Comparison of ENCODE assay signal across 8 cellular contexts in the genomic region with DNA sequence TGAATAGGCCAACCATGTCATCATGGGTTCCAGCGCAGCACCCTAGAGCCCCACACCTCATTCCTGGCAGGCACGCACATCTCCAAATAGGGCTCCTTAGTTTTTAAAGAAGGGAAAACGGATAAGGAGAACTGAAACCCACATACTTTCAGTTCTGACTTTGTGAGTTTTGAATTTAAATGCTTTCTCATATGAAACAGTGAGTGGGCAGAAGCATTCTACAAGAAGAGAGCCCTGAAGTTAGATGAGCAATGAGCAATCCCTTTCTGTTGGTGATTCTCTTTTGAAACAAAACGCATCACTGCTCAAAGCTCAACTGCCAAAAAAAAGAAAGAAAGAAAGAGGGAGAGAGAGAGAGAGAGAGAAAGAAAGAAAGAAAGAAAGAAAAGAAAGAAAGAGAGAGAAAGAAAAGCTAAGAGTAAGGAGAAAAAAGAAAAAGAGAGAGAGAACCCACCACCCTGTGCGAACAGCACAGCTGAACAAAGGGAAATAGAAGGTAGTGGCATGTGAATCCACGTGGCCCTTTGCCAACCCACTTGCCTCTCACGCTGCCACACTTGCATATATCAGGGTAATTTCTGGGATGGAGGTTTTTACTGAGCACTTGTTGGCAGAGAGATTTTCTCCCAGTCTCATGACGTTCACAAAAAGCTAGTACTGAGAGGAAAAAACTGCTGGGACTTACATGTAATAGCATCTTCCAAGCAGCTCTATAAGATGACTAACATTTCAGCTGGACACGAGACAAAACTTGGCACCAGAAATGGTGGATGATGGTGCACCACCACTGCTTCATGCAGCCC. TPM values are rescaled to one million over a fixed set of nuclear protein-coding genes. Genes with fewer than 3 reads are reported as not detected.
DNase-seq lines count a peak whose midpoint lies in the region; ATAC-seq, FAIRE-seq and TF ChIP-seq lines count a peak whose summit lies in the region.

No MANE protein-coding gene starts in this region.

- peak overlapping the region; percentile 97 for H3K27ac Mint-ChIP-seq in activated T-helper 17 cell treated with anti-CD3 and anti-CD28 coated beads, Interleukin-2, amount 50 U/mL, for 72 hours
- peak overlapping the region; percentile 93 for H3K27ac Mint-ChIP-seq in stimulated activated effector memory CD8-positive, alpha-beta T cell treated with anti-CD3 and anti-CD28 coated beads, Interleukin-12 subunit alpha, Interleukin-12 subunit beta, amount 100 ng/mL, for 72 hours
- no peak overlapping the region for H3K27ac Mint-ChIP-seq in type B pancreatic cell
- no peak overlapping the region for H3K27ac Mint-ChIP-seq in Calu3 (ENCODE audit: unreplicated experiment)

- H3K9me3 Mint-ChIP-seq in activated T-helper 17 cell treated with anti-CD3 and anti-CD28 coated beads, Interleukin-2, amount 50 U/mL, for 72 hours = no peaks in the 10 kb centered on the region
- no peaks in the 10 kb centered on the region for H3K9me3 Mint-ChIP-seq in stimulated activated effector memory CD8-positive, alpha-beta T cell treated with anti-CD3 and anti-CD28 coated beads, Interleukin-12 subunit alpha, Interleukin-12 subunit beta, amount 100 ng/mL, for 72 hours
- H3K9me3 Mint-ChIP-seq in type B pancreatic cell (peaks cover 4% of the 10 kb centered on the region), Calu3 (ENCODE audit: low read depth, unreplicated experiment) (no peaks in the 10 kb centered on the region)

- TF ChIP-seq EP300 in A549 (IDR thresholded peaks at IDR 0.05) = no peak

- intact Hi-C loops in Calu3 (cut with micrococcal nuclease; ENCODE audit: unreplicated experiment) = no loop called here

- no TSS peak for BruUV-seq in Calu3 (replicated peaks; lab: Mats Ljungman, UMichigan)

- H3K4me1 Mint-ChIP-seq in activated T-helper 17 cell treated with anti-CD3 and anti-CD28 coated beads, Interleukin-2, amount 50 U/mL, for 72 hours = peaks cover 30% of the 10 kb centered on the region
- H3K4me1 Mint-ChIP-seq in stimulated activated effector memory CD8-positive, alpha-beta T cell treated with anti-CD3 and anti-CD28 coated beads, Interleukin-12 subunit alpha, Interleukin-12 subunit beta, amount 100 ng/mL, for 72 hours = peaks cover 44% of the 10 kb centered on the region
- H3K4me1 Mint-ChIP-seq in type B pancreatic cell (ENCODE audit: unreplicated experiment) (peaks cover 6% of the 10 kb centered on the region), Calu3 (ENCODE audit: low read depth, unreplicated experiment) (peaks cover 39% of the 10 kb centered on the region)

- 74% methylated on average over 9 of the region's 9 CpGs for WGBS in A549 (ENCODE audit: missing lambda C conversion rate)

- no peaks in the 10 kb centered on the region for H3K9me3 ChIP-seq in A549

- TF ChIP-seq CTCF in A549 (IDR thresholded peaks at IDR 0.05) (no peak), type B pancreatic cell (conservative IDR thresholded peaks at IDR 0.05) (no peak), Calu3 (IDR thresholded peaks at IDR 0.05; ENCODE audit: unreplicated experiment) (no peak)

- FAIRE-seq in A549 (lab: Jason Lieb, UNC) = no peak

- 0 out of 3 replicates have a peak overlapping the region, but pooled peaks have one; percentile 10 for H3K4me2 ChIP-seq in A549

- POLR2A ChIA-PET in A549 (lab: Yijun Ruan, JAX) = no interaction called here

- no peak for TF ChIP-seq RAD21 in A549 (conservative IDR thresholded peaks at IDR 0.05 in 1 of 2, IDR thresholded peaks at IDR 0.05 in 1 of 2)

- peak overlapping the region; percentile 46 to 86; a peak in 5 of 6 replicates for H3K27ac ChIP-seq in A549

- H3K4me3 Mint-ChIP-seq in activated T-helper 17 cell treated with anti-CD3 and anti-CD28 coated beads, Interleukin-2, amount 50 U/mL, for 72 hours = peak overlapping the region; percentile 82
- peak overlapping the region; percentile 75 for H3K4me3 Mint-ChIP-seq in stimulated activated effector memory CD8-positive, alpha-beta T cell treated with anti-CD3 and anti-CD28 coated beads, Interleukin-12 subunit alpha, Interleukin-12 subunit beta, amount 100 ng/mL, for 72 hours
- H3K4me3 Mint-ChIP-seq in type B pancreatic cell (no peak overlapping the region), Calu3 (ENCODE audit: low read depth, unreplicated experiment) (no peak overlapping the region)

- peaks cover 77% of the 10 kb centered on the region for H3K4me1 ChIP-seq in A549

- DNase-seq in A549 (ENCODE audit: low read depth in 1 of 2, low spot score in 1 of 2) = no peak
- no peak for DNase-seq in stimulated activated effector memory CD8-positive, alpha-beta T cell treated with anti-CD3 and anti-CD28 coated beads, Interleukin-12 subunit alpha, Interleukin-12 subunit beta, amount 100 ng/mL, for 72 hours (ENCODE audit: low spot score in 2 of 2)
- DNase-seq in NCI-H524 (lab: John Stamatoyannopoulos, UW) = no peak
- no peak for DNase-seq in type B pancreatic cell (ENCODE audit: extremely low spot score, unreplicated experiment)
- no peak for DNase-seq in Calu3

- H3K27me3 Mint-ChIP-seq in activated T-helper 17 cell treated with anti-CD3 and anti-CD28 coated beads, Interleukin-2, amount 50 U/mL, for 72 hours = no peaks in the 10 kb centered on the region
- no peaks in the 10 kb centered on the region for H3K27me3 Mint-ChIP-seq in type B pancreatic cell
- no peaks in the 10 kb centered on the region for H3K27me3 Mint-ChIP-seq in Calu3 (ENCODE audit: unreplicated experiment)

- CTCF ChIA-PET in A549 (lab: Yijun Ruan, JAX) = interaction anchor here (0.5 kb wide), 1 partner anchor 107 kb away, joined by 3 read pairs; no protein-coding TSS in a partner anchor
- CTCF ChIA-PET in Calu3 (lab: Charles Lee) = no interaction called here

- ATAC-seq in A549 = no peak
- peak; percentile 46 for ATAC-seq in GM19025 (IDR thresholded peaks at IDR 0.05; ENCODE audit: low read depth, unreplicated experiment)
- peak; percentile 67 for ATAC-seq in HG03280 (IDR thresholded peaks at IDR 0.05; ENCODE audit: unreplicated experiment)
- ATAC-seq in activated T-helper 17 cell treated with anti-CD3 and anti-CD28 coated beads, Interleukin-2, amount 50 U/mL, for 72 hours (replicated peaks) = peak; percentile 71
- ATAC-seq in stimulated activated effector memory CD8-positive, alpha-beta T cell treated with anti-CD3 and anti-CD28 coated beads, Interleukin-12 subunit alpha, Interleukin-12 subunit beta, amount 100 ng/mL, for 72 hours = peak; percentile 87

- no peak for TF ChIP-seq POLR2A in A549 (IDR thresholded peaks at IDR 0.05; ENCODE audit: low read length)

- H3K36me3 Mint-ChIP-seq in activated T-helper 17 cell treated with anti-CD3 and anti-CD28 coated beads, Interleukin-2, amount 50 U/mL, for 72 hours (ENCODE audit: low read depth) = peaks cover 6% of the 10 kb centered on the region
- peaks cover 6% of the 10 kb centered on the region for H3K36me3 Mint-ChIP-seq in stimulated activated effector memory CD8-positive, alpha-beta T cell treated with anti-CD3 and anti-CD28 coated beads, Interleukin-12 subunit alpha, Interleukin-12 subunit beta, amount 100 ng/mL, for 72 hours
- no peaks in the 10 kb centered on the region for H3K36me3 Mint-ChIP-seq in type B pancreatic cell
- no peaks in the 10 kb centered on the region for H3K36me3 Mint-ChIP-seq in Calu3 (ENCODE audit: insufficient read depth, unreplicated experiment)

- no peak overlapping the region for H3K4me3 ChIP-seq in A549

TF ChIP-seq in A549, 52 proteins besides CTCF, POLR2A, EP300 and RAD21:
- TF ChIP-seq JUNB (IDR thresholded peaks at IDR 0.05) (no peak), NPAS2 (CRISPR knock-in tag; IDR thresholded peaks at IDR 0.05; ENCODE audit: borderline replicate concordance) (no peak), FOXS1 (CRISPR knock-in tag; IDR thresholded peaks at IDR 0.05) (no peak), NFE2L2 (conservative IDR thresholded peaks at IDR 0.05; ENCODE audit: low read length) (no peak)
- TF ChIP-seq, protein P1, sequence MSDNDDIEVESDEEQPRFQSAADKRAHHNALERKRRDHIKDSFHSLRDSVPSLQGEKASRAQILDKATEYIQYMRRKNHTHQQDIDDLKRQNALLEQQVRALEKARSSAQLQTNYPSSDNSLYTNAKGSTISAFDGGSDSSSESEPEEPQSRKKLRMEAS (IDR thresholded peaks at IDR 0.05) = no peak
TF ChIP-seq in A549: peak in this region for 0.

RNA-seq across cellular contexts. Expression of a gene that starts 31.0 kb away (rescaled TPM):
- polyA plus RNA-seq in A549 (2011; rRNA removed) (3,130 and 3,742 TPM in 2 replicates), A549 (2017; fragmentation: RNase III; extraction: RNeasy Plus Mini Kit Qiagen cat#74134 plus additional on column Dnase treatment) (6,622 to 7,955 TPM (median 7,447 TPM) in 3 replicates)
- polyA plus RNA-seq in A549 (2012; cell fraction: cytosol; rRNA removed) = 3,096 and 3,118 TPM in 2 replicates
- polyA plus RNA-seq in A549 (2012; cell fraction: nucleus; rRNA removed) = 460 and 1,554 TPM in 2 replicates
- 852 and 1,226 TPM in 2 replicates for polyA minus RNA-seq in A549 (2011; rRNA and poly(A)+ RNA removed)
- 1,000 to 10,000 TPM; 6,631 to 7,873 TPM for total RNA-seq in activated T-helper 17 cell treated with anti-CD3 and anti-CD28 coated beads, Interleukin-2, amount 50 U/mL, for 72 hours
- total RNA-seq in type B pancreatic cell (ENCODE audit: low replicate concordance) (1,981 and 2,322 TPM in 2 replicates), Calu3 (2022) (5,274 and 5,368 TPM in 2 replicates)

RNA-seq across cellular contexts. Expression of a gene that starts 38.5 kb away (rescaled TPM):
- polyA plus RNA-seq in A549 (2011; rRNA removed) (not detected in 2 replicates), A549 (2017; fragmentation: RNase III; extraction: RNeasy Plus Mini Kit Qiagen cat#74134 plus additional on column Dnase treatment) (0.03 TPM in 1 of 3 replicates, not detected in the others)
- not detected in 2 replicates for polyA plus RNA-seq in A549 (2012; cell fraction: cytosol; rRNA removed)
- 0.01 TPM in 1 of 2 replicates, not detected in the other for polyA plus RNA-seq in A549 (2012; cell fraction: nucleus; rRNA removed)
- polyA minus RNA-seq in A549 (2011; rRNA and poly(A)+ RNA removed) = not detected in 2 replicates
- total RNA-seq in activated T-helper 17 cell treated with anti-CD3 and anti-CD28 coated beads, Interleukin-2, amount 50 U/mL, for 72 hours = under 1 TPM in 1 of 2 donors, not detected in 1; 0.21 TPM
- total RNA-seq in type B pancreatic cell (ENCODE audit: low replicate concordance) (0.67 TPM in 1 of 2 replicates, not detected in the other), Calu3 (2022) (not detected in 2 replicates)

Comparison
In these comparisons a context has a peak if more than half of its experiments do, and no peak if none do; other contexts are left out.
1. ATAC-seq: peak in GM19025 (single experiment), HG03280 (single experiment), activated T-helper 17 cell treated with anti-CD3 and anti-CD28 coated beads, Interleukin-2, amount 50 U/mL, for 72 hours (single experiment) and stimulated activated effector memory CD8-positive, alpha-beta T cell treated with anti-CD3 and anti-CD28 coated beads, Interleukin-12 subunit alpha, Interleukin-12 subunit beta, amount 100 ng/mL, for 72 hours (single experiment); none in A549 (0 of 2).
2. H3K27ac Mint-ChIP-seq: peak in activated T-helper 17 cell treated with anti-CD3 and anti-CD28 coated beads, Interleukin-2, amount 50 U/mL, for 72 hours (single experiment) and stimulated activated effector memory CD8-positive, alpha-beta T cell treated with anti-CD3 and anti-CD28 coated beads, Interleukin-12 subunit alpha, Interleukin-12 subunit beta, amount 100 ng/mL, for 72 hours (single experiment); none in type B pancreatic cell (single experiment) and Calu3 (single experiment).
3. H3K4me3 Mint-ChIP-seq: peak in activated T-helper 17 cell treated with anti-CD3 and anti-CD28 coated beads, Interleukin-2, amount 50 U/mL, for 72 hours (single experiment) and stimulated activated effector memory CD8-positive, alpha-beta T cell treated with anti-CD3 and anti-CD28 coated beads, Interleukin-12 subunit alpha, Interleukin-12 subunit beta, amount 100 ng/mL, for 72 hours (single experiment); none in type B pancreatic cell (single experiment) and Calu3 (single experiment).